ENCODE assay signal across 11 cellular contexts in the genomic region with DNA sequence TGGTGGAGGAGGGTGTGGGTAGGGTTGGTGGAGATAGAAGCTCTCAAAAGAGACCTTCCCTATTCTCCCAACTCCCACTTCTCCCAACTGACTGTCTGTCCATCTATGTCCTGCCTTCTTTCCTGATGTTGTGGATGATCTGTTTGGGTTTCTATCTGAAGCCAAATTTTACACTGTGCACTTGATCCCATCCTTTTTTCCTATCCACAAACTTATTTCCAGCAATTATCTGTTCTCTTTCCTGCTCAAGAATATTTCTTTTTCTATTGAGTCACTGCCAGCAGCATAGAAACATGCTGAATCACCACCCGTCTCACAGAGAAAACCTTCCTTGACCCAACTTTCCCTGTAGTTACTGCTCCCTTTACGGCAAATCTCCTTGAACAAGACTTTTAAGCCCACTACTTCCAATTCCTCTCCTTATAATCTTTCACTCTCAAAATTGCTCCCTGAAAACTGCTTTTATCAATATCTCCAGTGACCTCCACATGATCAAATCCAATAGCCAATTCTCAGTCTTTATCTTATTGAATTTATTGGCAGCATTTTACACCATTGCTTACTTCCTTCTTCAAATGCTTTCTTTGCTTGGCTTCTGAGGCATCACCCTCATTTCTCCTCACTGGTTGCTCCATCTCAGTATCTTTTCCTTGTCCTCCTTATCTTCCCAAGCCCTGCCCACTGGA.
DNase-seq lines count a peak whose midpoint lies in the region; ATAC-seq and TF ChIP-seq lines count a peak whose summit lies in the region.
"Had no signal": no experiment of that assay in that cellular context is flagged by ENCODE, and none has a peak within 500 bp of the region (broad histone marks: within the 10 kb centered on the region; RNA-seq: fewer than 3 reads in every experiment).

No MANE protein-coding gene starts in this region.

- DNase-seq in EH (ENCODE audit: low read depth) (peak; percentile 91), RWPE2 (ENCODE audit: low spot score) (no peak), erythroblast (lab: John Stamatoyannopoulos, UW) (peak; percentile 66 to 72), renal cortical epithelial cell (ENCODE audit: low read depth) (peak; percentile 95), Karpas-422 (no peak), NCI-H345 (lab: John Stamatoyannopoulos, UW) (no peak), anterior cingulate cortex (lab: John Stamatoyannopoulos, UW) (no peak)
- no peak for DNase-seq in activated CD4-positive, CD25-positive, alpha-beta regulatory T cell treated with anti-CD3 and anti-CD28 coated beads, Interleukin-2, amount 50 U/mL, for 72 hours
- DNase-seq: heart right ventricle, NCI-H774, upper lobe of left lung had no signal

- no peak overlapping the region for H2AFZ ChIP-seq in Karpas-422 (ENCODE audit: low read length)

- no peaks in the 10 kb centered on the region for H4K20me1 ChIP-seq in Karpas-422 (ENCODE audit: insufficient read depth, low read depth, low read length)

- no peaks in the 10 kb centered on the region for H3K9me2 ChIP-seq in Karpas-422 (replicated peaks; ENCODE audit: insufficient read depth, low read length)

- no peak for TF ChIP-seq CTCF in RWPE2 (IDR thresholded peaks at IDR 0.05; ENCODE audit: poor library complexity, severe bottlenecking)

- peak overlapping the region; percentile 98 for H3K27ac ChIP-seq in RWPE2 (ENCODE audit: poor library complexity, severe bottlenecking)
- H3K27ac ChIP-seq in Karpas-422 (ENCODE audit: low read length) = no peak overlapping the region
- H3K27ac ChIP-seq: upper lobe of left lung had no signal

- no peak overlapping the region for H3K4me3 ChIP-seq in RWPE2 (ENCODE audit: severe bottlenecking)
- H3K4me3 ChIP-seq in Karpas-422 (ENCODE audit: low read length) = no peak overlapping the region
- H3K4me3 ChIP-seq: heart right ventricle, upper lobe of left lung had no signal

- no peaks in the 10 kb centered on the region for H3K9me3 ChIP-seq in RWPE2 (ENCODE audit: severe bottlenecking)
- H3K9me3 ChIP-seq in Karpas-422 (ENCODE audit: low read length) = no peaks in the 10 kb centered on the region
- H3K9me3 ChIP-seq: heart right ventricle, upper lobe of left lung had no signal

- no peak overlapping the region for H3K9ac ChIP-seq in Karpas-422 (ENCODE audit: low read length)

- peak; percentile 18 for TF ChIP-seq POLR2A in erythroblast (IDR thresholded peaks at IDR 0.05; ENCODE audit: low read length)

- no peak overlapping the region for H3K4me2 ChIP-seq in Karpas-422 (ENCODE audit: low read depth, low read length, poor library complexity, severe bottlenecking)

- H3K27me3 ChIP-seq in RWPE2 (ENCODE audit: insufficient read depth, poor library complexity, severe bottlenecking) (no peaks in the 10 kb centered on the region), Karpas-422 (ENCODE audit: low read length) (no peaks in the 10 kb centered on the region)
- H3K27me3 ChIP-seq: upper lobe of left lung had no signal

- H3K36me3 ChIP-seq in RWPE2 (ENCODE audit: low read depth) (no peaks in the 10 kb centered on the region), Karpas-422 (ENCODE audit: insufficient read depth, low read length) (no peaks in the 10 kb centered on the region)
- H3K36me3 ChIP-seq: heart right ventricle, upper lobe of left lung had no signal

- H3K4me1 ChIP-seq in RWPE2 (ENCODE audit: insufficient read depth, poor library complexity, severe bottlenecking) = peaks cover 23% of the 10 kb centered on the region
- H3K4me1 ChIP-seq in Karpas-422 (ENCODE audit: low read length) = no peaks in the 10 kb centered on the region
- H3K4me1 ChIP-seq: upper lobe of left lung had no signal

- no peaks in the 10 kb centered on the region for H3K79me2 ChIP-seq in Karpas-422 (ENCODE audit: low read length)

- ATAC-seq in RWPE2 (ENCODE audit: low read depth) = peak; percentile 81

Comparison
In these comparisons a context has a peak if more than half of its experiments do, and no peak if none do; other contexts are left out.
1. DNase-seq: peak in EH (single experiment), erythroblast (2 of 2) and renal cortical epithelial cell (single experiment); none in RWPE2 (single experiment), activated CD4-positive, CD25-positive, alpha-beta regulatory T cell treated with anti-CD3 and anti-CD28 coated beads, Interleukin-2, amount 50 U/mL, for 72 hours (single experiment), Karpas-422 (single experiment), NCI-H345 (single experiment) and anterior cingulate cortex (0 of 58).